1 cellular context compared by ENCODE assay signal in the genomic region with DNA sequence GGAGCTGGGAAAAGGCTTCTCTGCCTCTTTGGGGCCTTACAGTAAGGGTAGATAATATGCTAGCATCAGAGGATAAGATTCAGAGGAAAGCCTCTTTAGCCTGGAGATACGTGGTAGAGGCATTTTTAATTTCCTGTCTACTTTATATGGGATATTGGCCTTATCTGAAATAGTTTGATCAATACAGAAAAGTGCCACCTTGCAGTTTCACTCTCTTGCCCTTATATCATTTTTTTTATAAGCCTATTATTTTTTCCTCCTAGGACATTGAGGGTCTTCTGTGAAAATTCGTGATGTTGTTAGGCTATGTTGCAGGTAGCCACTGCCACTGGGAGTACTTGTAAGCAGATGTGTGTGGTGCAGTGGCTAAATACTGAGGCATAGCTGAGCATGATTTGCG.
TF ChIP-seq lines count a peak whose summit lies in the region.

No MANE protein-coding gene starts in this region.

TF ChIP-seq in IMR-90, 13 proteins besides CTCF, POLR2A, EP300 and RAD21:
- TF ChIP-seq MAFK (IDR thresholded peaks at IDR 0.05; ENCODE audit: low read depth, low read length) (peak; percentile 59; the same call in 1 of the 2 replicates), BHLHE40 (IDR thresholded peaks at IDR 0.05; ENCODE audit: low read depth, low read length) (no peak)
